1 cellular context compared by ENCODE assay signal in the genomic region with DNA sequence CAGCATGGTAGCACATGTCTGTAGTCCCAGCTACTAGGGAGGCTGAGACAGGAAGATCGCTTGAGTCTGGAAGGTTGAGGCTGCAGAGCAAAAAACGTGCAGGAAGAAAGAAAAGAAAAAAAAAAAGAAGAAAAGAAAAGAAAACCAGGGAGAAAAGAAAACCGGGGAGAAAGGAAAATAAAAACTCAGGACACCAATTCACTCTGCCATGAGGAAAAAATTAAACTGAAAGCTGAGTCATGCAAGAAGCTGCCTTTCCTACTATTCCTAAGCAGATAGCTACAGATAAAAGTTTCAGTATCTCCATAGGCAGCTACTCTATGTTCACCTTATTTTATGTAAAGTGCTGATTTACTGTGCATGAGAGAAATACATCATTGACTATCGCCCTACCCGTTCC.
TF ChIP-seq lines count a peak whose summit lies in the region.

No MANE protein-coding gene starts in this region.

TF ChIP-seq in K562, 482 proteins besides CTCF, POLR2A, EP300 and RAD21:
- TF ChIP-seq C11orf30 (IDR thresholded peaks at IDR 0.05; ENCODE audit: low read depth), result peak; percentile 78
- TF ChIP-seq, protein P1, sequence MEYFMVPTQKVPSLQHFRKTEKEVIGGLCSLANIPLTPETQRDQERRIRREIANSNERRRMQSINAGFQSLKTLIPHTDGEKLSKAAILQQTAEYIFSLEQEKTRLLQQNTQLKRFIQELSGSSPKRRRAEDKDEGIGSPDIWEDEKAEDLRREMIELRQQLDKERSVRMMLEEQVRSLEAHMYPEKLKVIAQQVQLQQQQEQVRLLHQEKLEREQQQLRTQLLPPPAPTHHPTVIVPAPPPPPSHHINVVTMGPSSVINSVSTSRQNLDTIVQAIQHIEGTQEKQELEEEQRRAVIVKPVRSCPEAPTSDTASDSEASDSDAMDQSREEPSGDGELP (CRISPR knock-in tag; IDR thresholded peaks at IDR 0.05; ENCODE audit: borderline replicate concordance), result no peak
- peak; percentile 68; the same call in 1 of the 2 replicates for TF ChIP-seq NFE2L1 (tag; IDR thresholded peaks at IDR 0.05; ENCODE audit: borderline replicate concordance, low read depth)
- TF ChIP-seq NFE2 (IDR thresholded peaks at IDR 0.05; ENCODE audit: low read depth), result peak; percentile 81
- peak; percentile 73; the same call in 1 of the 2 replicates for TF ChIP-seq ZNF316 (IDR thresholded peaks at IDR 0.05)
- no peak for TF ChIP-seq POLR3A (IDR thresholded peaks at IDR 0.05; ENCODE audit: borderline replicate concordance, extremely low read depth, insufficient read depth, insufficient read length)
- peak; percentile 61 for TF ChIP-seq DPF2 (IDR thresholded peaks at IDR 0.05)
- TF ChIP-seq MAFF (IDR thresholded peaks at IDR 0.05; ENCODE audit: low read length), result peak; percentile 49; the same call in 1 of the 2 replicates
- TF ChIP-seq FOSL1 (tag; conservative IDR thresholded peaks at IDR 0.05), result peak; percentile 42; the same call in 1 of the 2 replicates
- TF ChIP-seq SRSF3 (IDR thresholded peaks at IDR 0.05; ENCODE audit: insufficient read depth, low read length), result no peak
- TF ChIP-seq, protein P2, sequence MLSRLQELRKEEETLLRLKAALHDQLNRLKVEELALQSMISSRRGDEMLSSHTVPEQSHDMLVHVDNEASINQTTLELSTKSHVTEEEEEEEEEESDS (CRISPR knock-in tag; IDR thresholded peaks at IDR 0.05), result no peak
- TF ChIP-seq BMI1 (IDR thresholded peaks at IDR 0.05; ENCODE audit: low read length), result peak; percentile 35; the same call in 1 of the 2 replicates
- TF ChIP-seq EHMT2 (IDR thresholded peaks at IDR 0.05), result 0 out of 2 replicates have a peak, but pooled peaks have one; percentile 21
- TF ChIP-seq, protein P3, sequence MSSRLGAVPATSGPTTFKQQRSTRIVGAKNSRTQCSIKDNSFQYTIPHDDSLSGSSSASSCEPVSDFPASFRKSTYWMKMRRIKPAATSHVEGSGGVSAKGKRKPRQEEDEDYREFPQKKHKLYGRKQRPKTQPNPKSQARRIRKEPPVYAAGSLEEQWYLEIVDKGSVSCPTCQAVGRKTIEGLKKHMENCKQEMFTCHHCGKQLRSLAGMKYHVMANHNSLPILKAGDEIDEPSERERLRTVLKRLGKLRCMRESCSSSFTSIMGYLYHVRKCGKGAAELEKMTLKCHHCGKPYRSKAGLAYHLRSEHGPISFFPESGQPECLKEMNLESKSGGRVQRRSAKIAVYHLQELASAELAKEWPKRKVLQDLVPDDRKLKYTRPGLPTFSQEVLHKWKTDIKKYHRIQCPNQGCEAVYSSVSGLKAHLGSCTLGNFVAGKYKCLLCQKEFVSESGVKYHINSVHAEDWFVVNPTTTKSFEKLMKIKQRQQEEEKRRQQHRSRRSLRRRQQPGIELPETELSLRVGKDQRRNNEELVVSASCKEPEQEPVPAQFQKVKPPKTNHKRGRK (tag; IDR thresholded peaks at IDR 0.05), result peak; percentile 97
- TF ChIP-seq MAFK (IDR thresholded peaks at IDR 0.05; ENCODE audit: low read length), result peak; percentile 38; the same call in 1 of the 2 replicates
- TF ChIP-seq MAFG (tag; conservative IDR thresholded peaks at IDR 0.05), result peak; percentile 89
- TF ChIP-seq CBX8 (IDR thresholded peaks at IDR 0.05; ENCODE audit: borderline replicate concordance, extremely low read depth, low read depth, low read length, poor library complexity, severe bottlenecking), result peak; percentile 24
- peak; percentile 5; the same call in 1 of the 2 replicates for TF ChIP-seq EP400 (IDR thresholded peaks at IDR 0.05)
- TF ChIP-seq SMARCA4 (IDR thresholded peaks at IDR 0.05), result peak; percentile 58
- TF ChIP-seq SMARCE1 (IDR thresholded peaks at IDR 0.05), result peak; percentile 45; the same call in 1 of the 2 replicates
- TF ChIP-seq, protein P4, sequence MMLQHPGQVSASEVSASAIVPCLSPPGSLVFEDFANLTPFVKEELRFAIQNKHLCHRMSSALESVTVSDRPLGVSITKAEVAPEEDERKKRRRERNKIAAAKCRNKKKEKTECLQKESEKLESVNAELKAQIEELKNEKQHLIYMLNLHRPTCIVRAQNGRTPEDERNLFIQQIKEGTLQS (IDR thresholded peaks at IDR 0.05), result 0 out of 2 replicates have a peak, but pooled peaks have one; percentile 16
- TF ChIP-seq, protein P4 (CRISPR knock-in tag; conservative IDR thresholded peaks at IDR 0.05), result no peak
